In genomic region chr20:4730782-4731181, GRCh38 we compare ENCODE assay signal across 14 cellular contexts. TPM values are rescaled to one million over a fixed set of nuclear protein-coding genes. Genes with fewer than 3 reads are reported as not detected.
DNase-seq lines count a peak whose midpoint lies in the region; ATAC-seq and TF ChIP-seq lines count a peak whose summit lies in the region.
"Had no signal": no experiment of that assay in that cellular context is flagged by ENCODE, and none has a peak within 500 bp of the region (broad histone marks: within the 10 kb centered on the region; RNA-seq: fewer than 3 reads in every experiment).

No MANE protein-coding gene starts in this region.

- TF ChIP-seq CTCF in CD4-positive, alpha-beta T cell (IDR thresholded peaks at IDR 0.05) = no peak
- no peak for TF ChIP-seq CTCF in progenitor cell of endocrine pancreas (IDR thresholded peaks at IDR 0.05; ENCODE audit: unreplicated experiment)

- no peak overlapping the region for H3K27ac Mint-ChIP-seq in CD4-positive, alpha-beta T cell
- no peak overlapping the region for H3K27ac Mint-ChIP-seq in progenitor cell of endocrine pancreas
- H3K27ac Mint-ChIP-seq: activated CD4-positive, alpha-beta T cell treated with anti-CD3 and anti-CD28 coated beads, Interleukin-2, amount 10 ng/mL, durations not matched to agents 24 days and 14 days; activated T-helper 2 cell treated with anti-CD3 and anti-CD28 coated beads, Interferon-gamma antibody, Interleukin-2, Interleukin-4, amounts not matched to agents 10 μg/mL and 5 μg/mL and 100 μg/mL, durations not matched to agents 14 hours and 24 hours and 36 hours had no signal

- DNase-seq in ELF-1 (ENCODE audit: low read depth, low spot score) = peak; percentile 18
- DNase-seq in KBM-7 = peak; percentile 25
- peak; percentile 26 for DNase-seq in RPMI7951 (ENCODE audit: low read depth)
- DNase-seq in iPS-NIHi11 (ENCODE audit: low spot score) = peak; percentile 64
- DNase-seq in CD4-positive, alpha-beta T cell = no peak
- no peak for DNase-seq in activated CD4-positive, CD25-positive, alpha-beta regulatory T cell treated with anti-CD3 and anti-CD28 coated beads, Interleukin-2, amount 50 U/mL, for 72 hours
- no peak for DNase-seq in progenitor cell of endocrine pancreas (ENCODE audit: low spot score, unreplicated experiment)
- DNase-seq in middle frontal gyrus (ENCODE audit: extremely low spot score, low spot score) = no peak
- DNase-seq: activated CD4-positive, alpha-beta T cell treated with anti-CD3 and anti-CD28 coated beads, Interleukin-2, amount 10 ng/mL, durations not matched to agents 24 days and 14 days; CD8-positive, alpha-beta memory T cell had no signal

- H3K36me3 Mint-ChIP-seq in CD4-positive, alpha-beta T cell (ENCODE audit: low read depth) = no peaks in the 10 kb centered on the region
- H3K36me3 Mint-ChIP-seq in progenitor cell of endocrine pancreas (ENCODE audit: insufficient read depth) = no peaks in the 10 kb centered on the region
- H3K36me3 Mint-ChIP-seq: CD8-positive, alpha-beta memory T cell had no signal

- intact Hi-C loops in CD4-positive, alpha-beta T cell (cut with DNase I, micrococcal nuclease) = no loop called here

- H3K27ac ChIP-seq in CD4-positive, alpha-beta T cell (ENCODE audit: low read depth, low read length) = no peak overlapping the region
- H3K27ac ChIP-seq: heart left ventricle, thoracic aorta had no signal

- no peak overlapping the region for H3K4me3 Mint-ChIP-seq in CD4-positive, alpha-beta T cell
- H3K4me3 Mint-ChIP-seq in progenitor cell of endocrine pancreas (ENCODE audit: low read depth) = no peak overlapping the region
- H3K4me3 Mint-ChIP-seq: activated CD4-positive, alpha-beta T cell treated with anti-CD3 and anti-CD28 coated beads, Interleukin-2, amount 10 ng/mL, durations not matched to agents 24 days and 14 days; CD8-positive, alpha-beta memory T cell had no signal

- in situ Hi-C loops in KBM-7 (cut with MboI; ENCODE audit: low pct_unique_long_range_greater_than_20kb, low sequenced_read_pairs) = no loop called here

- H3K27me3 Mint-ChIP-seq in CD4-positive, alpha-beta T cell = peaks cover 30% of the 10 kb centered on the region
- H3K27me3 Mint-ChIP-seq in progenitor cell of endocrine pancreas = peaks cover 26% of the 10 kb centered on the region

- no peak for ATAC-seq in CD4-positive, alpha-beta T cell (ENCODE audit: poor library complexity)

- H3K4me1 Mint-ChIP-seq in CD4-positive, alpha-beta T cell (ENCODE audit: low read depth) = peaks cover 11% of the 10 kb centered on the region
- no peaks in the 10 kb centered on the region for H3K4me1 Mint-ChIP-seq in progenitor cell of endocrine pancreas (ENCODE audit: low read depth)

- POLR2A ChIA-PET in CD4-positive, alpha-beta T cell (lab: Charles Lee) = no interaction called here

- H3K27me3 ChIP-seq in CD4-positive, alpha-beta T cell (ENCODE audit: control insufficient read depth, insufficient read depth, low read length) = no peaks in the 10 kb centered on the region
- H3K27me3 ChIP-seq: heart left ventricle had no signal

- CTCF ChIA-PET in CD4-positive, alpha-beta T cell (lab: Charles Lee) = interaction anchor here (0.7 kb wide), 1 partner anchor 326 kb away, joined by 3 read pairs; no protein-coding TSS in a partner anchor

- no peaks in the 10 kb centered on the region for H3K9me3 Mint-ChIP-seq in CD4-positive, alpha-beta T cell
- no peaks in the 10 kb centered on the region for H3K9me3 Mint-ChIP-seq in progenitor cell of endocrine pancreas (ENCODE audit: low read depth)
- H3K9me3 Mint-ChIP-seq: activated CD4-positive, alpha-beta T cell treated with anti-CD3 and anti-CD28 coated beads, Interleukin-2, amount 10 ng/mL, durations not matched to agents 24 days and 14 days; activated T-helper 2 cell treated with anti-CD3 and anti-CD28 coated beads, Interferon-gamma antibody, Interleukin-2, Interleukin-4, amounts not matched to agents 10 μg/mL and 5 μg/mL and 100 μg/mL, durations not matched to agents 14 hours and 24 hours and 36 hours; CD8-positive, alpha-beta memory T cell had no signal

- H3K9me3 ChIP-seq in CD4-positive, alpha-beta T cell (ENCODE audit: control insufficient read depth, low read length) = no peaks in the 10 kb centered on the region
- H3K9me3 ChIP-seq: heart left ventricle, thoracic aorta had no signal

RNA-seq across cellular contexts. Expression of gene PRND, which starts 9.1 kb away (rescaled TPM):
- under 0.01 and 0.10 TPM in 2 replicates for total RNA-seq in RPMI7951 (2014; rRNA removed; shearing (Covaris generic))
- not detected for total RNA-seq in CD4-positive, alpha-beta T cell
- total RNA-seq in progenitor cell of endocrine pancreas = not detected in 2 replicates
- total RNA-seq: activated CD4-positive, alpha-beta T cell treated with anti-CD3 and anti-CD28 coated beads, Interleukin-2, amount 10 ng/mL, durations not matched to agents 24 days and 14 days; activated T-helper 2 cell treated with anti-CD3 and anti-CD28 coated beads, Interferon-gamma antibody, Interleukin-2, Interleukin-4, amounts not matched to agents 10 μg/mL and 5 μg/mL and 100 μg/mL, durations not matched to agents 14 hours and 24 hours and 36 hours; CD8-positive, alpha-beta memory T cell; M059J; thoracic aorta had no signal

RNA-seq across cellular contexts. Expression of gene PRNP, which starts 44.5 kb away (rescaled TPM):
- total RNA-seq in RPMI7951 (2014; rRNA removed; shearing (Covaris generic)) = 1,403 and 1,601 TPM in 2 replicates
- 100 to 1,000 TPM; 110 to 112 TPM for total RNA-seq in CD4-positive, alpha-beta T cell
- total RNA-seq in progenitor cell of endocrine pancreas = 14.5 and 16.9 TPM in 2 replicates

Comparison
In these comparisons a context has a peak if more than half of its experiments do, and no peak if none do; other contexts are left out.
1. DNase-seq: peak in ELF-1 (single experiment), KBM-7 (single experiment), RPMI7951 (single experiment) and iPS-NIHi11 (single experiment); none in CD4-positive, alpha-beta T cell (0 of 10), activated CD4-positive, CD25-positive, alpha-beta regulatory T cell treated with anti-CD3 and anti-CD28 coated beads, Interleukin-2, amount 50 U/mL, for 72 hours (single experiment), progenitor cell of endocrine pancreas (single experiment) and middle frontal gyrus (single experiment).
2. RNA of gene PRNP, which starts 44.5 kb away (total RNA-seq): 1,403 to 1,601 TPM in RPMI7951; 110 to 112 TPM in CD4-positive, alpha-beta T cell and 14.5 to 16.9 TPM in progenitor cell of endocrine pancreas; every median in the first group is over 10 times any median in the second.